15 cellular contexts compared by ENCODE assay signal in genomic region chr13:78420814-78421213, GRCh38.
DNase-seq lines count a peak whose midpoint lies in the region; ATAC-seq and TF ChIP-seq lines count a peak whose summit lies in the region.
"Had no signal": no experiment of that assay in that cellular context is flagged by ENCODE, and none has a peak within 500 bp of the region (broad histone marks: within the 10 kb centered on the region; RNA-seq: fewer than 3 reads in every experiment).

No MANE protein-coding gene starts in this region.

- H3K27me3 ChIP-seq in right atrium auricular region (no peaks in the 10 kb centered on the region), tibial artery (no peaks in the 10 kb centered on the region)
- H3K27me3 ChIP-seq: brain microvascular endothelial cell had no signal

- no peaks in the 10 kb centered on the region for H3K9me3 Mint-ChIP-seq in mesothelial cell of epicardium
- H3K9me3 Mint-ChIP-seq in activated CD8-positive, alpha-beta T cell treated with anti-CD3 and anti-CD28 coated beads for 36 hours: no peaks in the 10 kb centered on the region
- H3K9me3 Mint-ChIP-seq: activated CD4-positive, alpha-beta memory T cell treated with anti-CD3 and anti-CD28 coated beads, Interleukin-2, amount 10 ng/mL, durations not matched to agents 7 days and 5 days; T-helper 2 cell treated with Interferon-gamma antibody and Interleukin-4, amounts not matched to agents 5 μg/mL and 100 μg/mL, for 36 hours had no signal

- peaks cover 5% of the 10 kb centered on the region for H3K27me3 Mint-ChIP-seq in mesothelial cell of epicardium (ENCODE audit: low read depth)
- H3K27me3 Mint-ChIP-seq in activated CD8-positive, alpha-beta T cell treated with anti-CD3 and anti-CD28 coated beads for 36 hours: peaks cover 1% of the 10 kb centered on the region
- H3K27me3 Mint-ChIP-seq: activated CD4-positive, alpha-beta memory T cell treated with anti-CD3 and anti-CD28 coated beads, Interleukin-2, amount 10 ng/mL, durations not matched to agents 7 days and 5 days; naive B cell had no signal

- H3K4me3 ChIP-seq in right atrium auricular region (no peak overlapping the region), tibial artery (no peak overlapping the region)

- H3K27ac ChIP-seq in right atrium auricular region: no peak overlapping the region
- H3K27ac ChIP-seq in tibial artery: no peak overlapping the region
- H3K27ac ChIP-seq: brain microvascular endothelial cell, C4-2B had no signal

- no peaks in the 10 kb centered on the region for H3K4me1 ChIP-seq in right atrium auricular region
- no peaks in the 10 kb centered on the region for H3K4me1 ChIP-seq in tibial artery

- no peak for TF ChIP-seq CTCF in right atrium auricular region (IDR thresholded peaks at IDR 0.05)
- TF ChIP-seq CTCF in tibial artery (IDR thresholded peaks at IDR 0.05): no peak
- no peak for TF ChIP-seq CTCF in mesothelial cell of epicardium (IDR thresholded peaks at IDR 0.05; ENCODE audit: unreplicated experiment)
- TF ChIP-seq CTCF in activated CD8-positive, alpha-beta T cell treated with anti-CD3 and anti-CD28 coated beads for 36 hours (IDR thresholded peaks at IDR 0.05): no peak

- H3K4me1 Mint-ChIP-seq in mesothelial cell of epicardium: no peaks in the 10 kb centered on the region
- H3K4me1 Mint-ChIP-seq in activated CD8-positive, alpha-beta T cell treated with anti-CD3 and anti-CD28 coated beads for 36 hours (ENCODE audit: low read depth): no peaks in the 10 kb centered on the region
- H3K4me1 Mint-ChIP-seq: activated CD4-positive, alpha-beta memory T cell treated with anti-CD3 and anti-CD28 coated beads, Interleukin-2, amount 10 ng/mL, durations not matched to agents 7 days and 5 days; naive B cell had no signal

- H3K36me3 Mint-ChIP-seq in mesothelial cell of epicardium: no peaks in the 10 kb centered on the region
- H3K36me3 Mint-ChIP-seq in activated CD8-positive, alpha-beta T cell treated with anti-CD3 and anti-CD28 coated beads for 36 hours (ENCODE audit: low read depth): no peaks in the 10 kb centered on the region

- CTCF ChIA-PET in activated CD8-positive, alpha-beta T cell treated with anti-CD3 and anti-CD28 coated beads for 36 hours (lab: Charles Lee): no interaction called here

- no peak overlapping the region for H3K4me3 Mint-ChIP-seq in mesothelial cell of epicardium
- no peak overlapping the region for H3K4me3 Mint-ChIP-seq in activated CD8-positive, alpha-beta T cell treated with anti-CD3 and anti-CD28 coated beads for 36 hours
- H3K4me3 Mint-ChIP-seq: activated CD4-positive, alpha-beta memory T cell treated with anti-CD3 and anti-CD28 coated beads, Interleukin-2, amount 10 ng/mL, durations not matched to agents 7 days and 5 days; naive B cell; T-helper 2 cell treated with Interferon-gamma antibody and Interleukin-4, amounts not matched to agents 5 μg/mL and 100 μg/mL, for 36 hours had no signal

- no peak overlapping the region for H3K27ac Mint-ChIP-seq in mesothelial cell of epicardium
- H3K27ac Mint-ChIP-seq in activated CD8-positive, alpha-beta T cell treated with anti-CD3 and anti-CD28 coated beads for 36 hours: no peak overlapping the region
- H3K27ac Mint-ChIP-seq: activated CD4-positive, alpha-beta memory T cell treated with anti-CD3 and anti-CD28 coated beads, Interleukin-2, amount 10 ng/mL, durations not matched to agents 7 days and 5 days; naive B cell; T-helper 2 cell treated with Interferon-gamma antibody and Interleukin-4, amounts not matched to agents 5 μg/mL and 100 μg/mL, for 36 hours had no signal

- POLR2A ChIA-PET in activated CD8-positive, alpha-beta T cell treated with anti-CD3 and anti-CD28 coated beads for 36 hours (lab: Charles Lee): no interaction called here

- peak; percentile 100 for ATAC-seq in GM18868 (IDR thresholded peaks at IDR 0.05; ENCODE audit: unreplicated experiment)
- ATAC-seq in GM21528 (IDR thresholded peaks at IDR 0.05; ENCODE audit: low FRiP score, unreplicated experiment): peak; percentile 65
- ATAC-seq in HG03103 (IDR thresholded peaks at IDR 0.05; ENCODE audit: low read depth, unreplicated experiment): peak; percentile 52
- no peak for ATAC-seq in activated CD8-positive, alpha-beta T cell treated with anti-CD3 and anti-CD28 coated beads for 36 hours
- ATAC-seq: Panc1 had no signal

- H3K9me3 ChIP-seq in right atrium auricular region: no peaks in the 10 kb centered on the region
- no peaks in the 10 kb centered on the region for H3K9me3 ChIP-seq in tibial artery

- intact Hi-C loops in tibial artery (cut with DNase I; ENCODE audit: low total_unique reads): no loop called here
- intact Hi-C loops in activated CD8-positive, alpha-beta T cell treated with anti-CD3 and anti-CD28 coated beads for 36 hours (cut with micrococcal nuclease): no loop called here

- H3K36me3 ChIP-seq in right atrium auricular region: no peaks in the 10 kb centered on the region
- H3K36me3 ChIP-seq in tibial artery: no peaks in the 10 kb centered on the region
- H3K36me3 ChIP-seq: brain microvascular endothelial cell had no signal

- peak; percentile 59 for DNase-seq in right atrium auricular region (ENCODE audit: low spot score)
- no peak for DNase-seq in tibial artery
- DNase-seq in mesothelial cell of epicardium (ENCODE audit: low spot score in 2 of 2, unreplicated experiment in 2 of 2): no peak
- no peak for DNase-seq in activated CD8-positive, alpha-beta T cell treated with anti-CD3 and anti-CD28 coated beads for 36 hours
- DNase-seq: activated CD4-positive, alpha-beta memory T cell treated with anti-CD3 and anti-CD28 coated beads, Interleukin-2, amount 10 ng/mL, durations not matched to agents 7 days and 5 days; activated gamma-delta T cell treated with Interleukin-2 at 50 U/mL for 16 hours; brain microvascular endothelial cell; GDM1; naive B cell had no signal
